1 cellular context compared by ENCODE assay signal in genomic region chr6:113671440-113671839, GRCh38.
TF ChIP-seq lines count a peak whose summit lies in the region.

No MANE protein-coding gene starts in this region.

TF ChIP-seq in GM23338, 12 proteins besides CTCF, POLR2A, EP300 and RAD21 (continued from another document):
- TF ChIP-seq REST (IDR thresholded peaks at IDR 0.05; ENCODE audit: unreplicated experiment): no peak
- TF ChIP-seq JUNB (IDR thresholded peaks at IDR 0.05; ENCODE audit: unreplicated experiment): no peak
- no peak for TF ChIP-seq ZNF114 (CRISPR knock-in tag; IDR thresholded peaks at IDR 0.05)
